Comparison of ENCODE assay signal across 19 cellular contexts in genomic region chrX:139647597-139647996, GRCh38.
DNase-seq lines count a peak whose midpoint lies in the region; ATAC-seq and TF ChIP-seq lines count a peak whose summit lies in the region.
"Had no signal": no experiment of that assay in that cellular context is flagged by ENCODE, and none has a peak within 500 bp of the region (broad histone marks: within the 10 kb centered on the region; RNA-seq: fewer than 3 reads in every experiment).

No MANE protein-coding gene starts in this region.

- POLR2A ChIA-PET in OCI-LY7 (lab: Charles Lee), result interaction anchor here (0.6 kb wide), 1 partner anchor 12 kb away, joined by 4 read pairs; no protein-coding TSS in a partner anchor

- CTCF ChIA-PET in OCI-LY7 (lab: Charles Lee; ENCODE audit: unreplicated experiment), result no interaction called here

- peak; percentile 90 for ATAC-seq in GM18508 (IDR thresholded peaks at IDR 0.05; ENCODE audit: insufficient read depth, unreplicated experiment)
- peak; percentile 100 for ATAC-seq in GM19351 (IDR thresholded peaks at IDR 0.05; ENCODE audit: unreplicated experiment)
- peak; percentile 73 for ATAC-seq in HG02610 (IDR thresholded peaks at IDR 0.05; ENCODE audit: unreplicated experiment)
- ATAC-seq in HG03439 (IDR thresholded peaks at IDR 0.05; ENCODE audit: unreplicated experiment), result peak; percentile 58

- H3K27me3 ChIP-seq in smooth muscle cell (ENCODE audit: low read depth), result no peaks in the 10 kb centered on the region
- H3K27me3 ChIP-seq: testis had no signal

- H4K20me1 ChIP-seq in OCI-LY7 (ENCODE audit: insufficient read depth, low read length) (no peaks in the 10 kb centered on the region), smooth muscle cell (ENCODE audit: low read depth) (no peaks in the 10 kb centered on the region)

- H3K4me2 ChIP-seq in OCI-LY7 (ENCODE audit: low read length) (no peak overlapping the region), smooth muscle cell (no peak overlapping the region)

- H3K4me1 ChIP-seq in OCI-LY7 (ENCODE audit: insufficient read depth, low read length, poor library complexity, severe bottlenecking), result no peaks in the 10 kb centered on the region
- H3K4me1 ChIP-seq in smooth muscle cell (ENCODE audit: low read depth), result no peaks in the 10 kb centered on the region
- H3K4me1 ChIP-seq: spleen, testis had no signal

- H3K27ac ChIP-seq in OCI-LY7 (ENCODE audit: low read depth, low read length, poor library complexity, severe bottlenecking) (no peak overlapping the region), smooth muscle cell (ENCODE audit: low read depth) (no peak overlapping the region)
- H3K27ac ChIP-seq: spleen, testis had no signal

- H3K79me2 ChIP-seq in OCI-LY7 (ENCODE audit: insufficient read depth, low read depth, low read length) (no peaks in the 10 kb centered on the region), smooth muscle cell (ENCODE audit: low read depth) (no peaks in the 10 kb centered on the region)

- H2AFZ ChIP-seq in OCI-LY7 (ENCODE audit: low read length) (no peak overlapping the region), smooth muscle cell (ENCODE audit: low read depth) (no peak overlapping the region)

- H3F3A ChIP-seq in smooth muscle cell (ENCODE audit: low read depth), result no peaks in the 10 kb centered on the region

- H3K4me3 ChIP-seq in OCI-LY7 (ENCODE audit: low read depth, low read length, poor library complexity, severe bottlenecking) (no peak overlapping the region), smooth muscle cell (no peak overlapping the region)
- H3K4me3 ChIP-seq: spleen, testis had no signal

- BruUV-seq in OCI-LY7 (replicated peaks; lab: Mats Ljungman, UMichigan), result no TSS peak

- TF ChIP-seq CTCF in OCI-LY7 (conservative IDR thresholded peaks at IDR 0.05; ENCODE audit: low read length) (no peak), smooth muscle cell (IDR thresholded peaks at IDR 0.05; ENCODE audit: borderline replicate concordance, insufficient read depth, poor library complexity, severe bottlenecking) (no peak)

- H3K36me3 ChIP-seq in OCI-LY7 (ENCODE audit: insufficient read depth, low read length) (no peaks in the 10 kb centered on the region), smooth muscle cell (ENCODE audit: low read depth) (no peaks in the 10 kb centered on the region)
- H3K36me3 ChIP-seq: spleen had no signal

- intact Hi-C loops in OCI-LY7 (cut with micrococcal nuclease; ENCODE audit: unreplicated experiment), result no loop called here

- 77% methylated on average over 3 of the region's 3 CpGs for WGBS in smooth muscle cell (ENCODE audit: low lambda C conversion rate)

- no peak overlapping the region for H3K9ac ChIP-seq in smooth muscle cell (ENCODE audit: low read depth)

- H3K9me3 ChIP-seq in OCI-LY7 (ENCODE audit: low read length), result no peaks in the 10 kb centered on the region
- peaks cover 3% of the 10 kb centered on the region for H3K9me3 ChIP-seq in smooth muscle cell (replicated peaks; ENCODE audit: low read depth)
- H3K9me3 ChIP-seq: testis had no signal

- no peaks in the 10 kb centered on the region for H3K9me2 ChIP-seq in OCI-LY7 (ENCODE audit: insufficient read depth, low read length)

- no peak for DNase-seq in OCI-LY7 (ENCODE audit: low spot score)
- DNase-seq in Ammon's horn (ENCODE audit: low spot score), result no peak
- DNase-seq in smooth muscle cell (lab: John Stamatoyannopoulos, UW; ENCODE audit: unreplicated experiment), result no peak
- DNase-seq in activated gamma-delta T cell (lab: John Stamatoyannopoulos, UW), result no peak
- DNase-seq: activated CD4-positive, alpha-beta T cell treated with anti-CD3 and anti-CD28 coated beads, Interleukin-2, amount 10 ng/mL, durations not matched to agents 7 days and 5 days; activated naive CD4-positive, alpha-beta T cell treated with anti-CD3 and anti-CD28 coated beads for 36 hours; activated T-cell treated with anti-CD3 and anti-CD28 coated beads for 4 hours; aorta; endodermal cell; NCI-H1417 treated with DMSO at 0.1 percent for 48 hours; NCI-H226; NK-92 treated with Interleukin-12 subunit alpha and Interleukin-12 subunit beta, amount 100 ng/mL, for 24 hours; spleen; SW 1271; testis had no signal
